Comparison of ENCODE assay signal across 11 cellular contexts in genomic region chr15:98946301-98947255, GRCh38.
A peak's percentile ranks its signal among the peaks of the same experiment; 100 is the strongest.
DNase-seq lines count a peak whose midpoint lies in the region; ATAC-seq and TF ChIP-seq lines count a peak whose summit lies in the region.
"Had no signal": no experiment of that assay in that cellular context is flagged by ENCODE, and none has a peak within 500 bp of the region (broad histone marks: within the 10 kb centered on the region; RNA-seq: fewer than 3 reads in every experiment).

No MANE protein-coding gene starts in this region.

- 50 to 59% methylated on average over 15 of the region's 15 CpGs for WGBS in lung, 2 donors

- ATAC-seq in lung (ENCODE audit: insufficient read depth, low FRiP score) (peak; percentile 54), GM21529 (IDR thresholded peaks at IDR 0.05; ENCODE audit: unreplicated experiment) (no peak), HG02610 (IDR thresholded peaks at IDR 0.05; ENCODE audit: unreplicated experiment) (no peak)
- ATAC-seq: stimulated activated memory B cell treated with anti-CD40 and anti-IgM and Interleukin-4, amounts not matched to agents 10 μg/mL and 1 μg/mL and 100 μg/mL, for 72 hours had no signal

- no peak overlapping the region for H3K4me3 ChIP-seq in lung

- H3K36me3 ChIP-seq in lung (ENCODE audit: control insufficient read depth in 2 of 2, insufficient read depth in 2 of 2, low read length in 2 of 2) = peaks cover 12 to 38% of the 10 kb centered on the region in 2 donors

- H3K27ac ChIP-seq in lung (ENCODE audit: low read depth in 1 of 2, low read length in 1 of 2) = peak overlapping the region; percentile 13 to 62
- H3K27ac ChIP-seq in temporal lobe (ENCODE audit: low read depth, low read length) = peak overlapping the region; percentile 59

- peak; percentile 6 to 22 for DNase-seq in Kasumi-1 (lab: John Stamatoyannopoulos, UW)
- DNase-seq in epidermal melanocyte (ENCODE audit: insufficient read length, low spot score) = peak; percentile 61
- DNase-seq in lung (ENCODE audit: low spot score) = no peak
- no peak for DNase-seq in ecto neural progenitor cell (ENCODE audit: low spot score)
- no peak for DNase-seq in NCI-H226
- DNase-seq: NCI-H1436; stimulated activated CD4-positive, alpha-beta T cell treated with anti-CD3 and anti-CD28 coated beads, Interleukin-15, amount 100 ng/mL, for 24 hours had no signal

- H3K4me1 ChIP-seq in lung (ENCODE audit: control insufficient read depth in 2 of 2, insufficient read depth in 2 of 2, low read length in 2 of 2) = peaks cover 8 to 9% of the 10 kb centered on the region in 2 donors

- TF ChIP-seq CTCF in lung (IDR thresholded peaks at IDR 0.05; ENCODE audit: control extremely low read depth, extremely low read depth) = no peak

- no peaks in the 10 kb centered on the region for H3K9me3 ChIP-seq in lung (ENCODE audit: control insufficient read depth in 2 of 2, insufficient read depth in 1 of 2, low read length in 1 of 2)

- no peaks in the 10 kb centered on the region for H3K27me3 ChIP-seq in lung (ENCODE audit: control insufficient read depth, insufficient read depth)

Comparison
In these comparisons a context has a peak if more than half of its experiments do, and no peak if none do; other contexts are left out.
1. DNase-seq: peak in Kasumi-1 (2 of 2) and epidermal melanocyte (single experiment); none in lung (single experiment), ecto neural progenitor cell (single experiment) and NCI-H226 (single experiment).